Comparison of ENCODE assay signal across 8 cellular contexts in genomic region chr5:126837907-126838539, GRCh38.
DNase-seq lines count a peak whose midpoint lies in the region; ATAC-seq, FAIRE-seq and TF ChIP-seq lines count a peak whose summit lies in the region.
"Had no signal": no experiment of that assay in that cellular context is flagged by ENCODE, and none has a peak within 500 bp of the region (broad histone marks: within the 10 kb centered on the region; RNA-seq: fewer than 3 reads in every experiment).

No MANE protein-coding gene starts in this region.

- intact Hi-C loops in right cardiac atrium (cut with DNase I) (loop anchor here in 2 of 4 donors (5.0 to 10.0 kb wide), 2 partner anchors 477 to 604 kb away; no protein-coding TSS in a partner anchor), testis (cut with DNase I; ENCODE audit: low total_unique reads) (no loop called here)

- WGBS in right cardiac atrium: 63% methylated on average over 7 of the region's 7 CpGs
- 64 to 70% methylated on average over 7 of the region's 7 CpGs for WGBS in testis, 2 donors

- H3K27ac ChIP-seq in right cardiac atrium (ENCODE audit: low read length) (no peak overlapping the region), testis (no peak overlapping the region)

- FAIRE-seq in H54 (lab: Jason Lieb, UNC): peak; percentile 62

- DNase-seq in H54 (ENCODE audit: insufficient read length, low spot score) (no peak), astrocyte of the cerebellum (ENCODE audit: low read depth) (no peak), right cardiac atrium (no peak), testis (no peak), kidney glomerular epithelial cell (lab: John Stamatoyannopoulos, UW) (no peak), HEK293T (ENCODE audit: extremely low spot score) (no peak), NCI-H2029 treated with DMSO at 0.1 percent for 48 hours (lab: John Stamatoyannopoulos, UW) (no peak)
- DNase-seq: Kasumi-1 had no signal

- CTCF ChIA-PET in HEK293T (lab: Yijun Ruan, JAX): no interaction called here

- TF ChIP-seq CTCF in astrocyte of the cerebellum (IDR thresholded peaks at IDR 0.05; ENCODE audit: low read depth, low read length, missing control alignments): peak; percentile 49
- TF ChIP-seq CTCF in testis (IDR thresholded peaks at IDR 0.05): peak; percentile 19 to 27 (median 26)

- POLR2A ChIA-PET in HEK293T (lab: Yijun Ruan, JAX): no interaction called here

- TF ChIP-seq POLR2A in H54 (IDR thresholded peaks at IDR 0.05; ENCODE audit: low read depth, low read length): no peak
- TF ChIP-seq POLR2A in testis (IDR thresholded peaks at IDR 0.05): no peak

- in situ Hi-C loops in astrocyte of the cerebellum (cut with HindIII; ENCODE audit: low sequenced_read_pairs): no loop called here

- H3K27me3 ChIP-seq in right cardiac atrium (ENCODE audit: control insufficient read depth, insufficient read depth): no peaks in the 10 kb centered on the region
- no peaks in the 10 kb centered on the region for H3K27me3 ChIP-seq in testis

- H3K4me3 ChIP-seq in astrocyte of the cerebellum (ENCODE audit: low read depth, low read length): no peak overlapping the region
- no peak overlapping the region for H3K4me3 ChIP-seq in right cardiac atrium (ENCODE audit: low read length)
- H3K4me3 ChIP-seq in testis: no peak overlapping the region

- H3K9me3 ChIP-seq in right cardiac atrium (ENCODE audit: control insufficient read depth, low read length): no peaks in the 10 kb centered on the region
- H3K9me3 ChIP-seq in testis: no peaks in the 10 kb centered on the region

- H3K4me1 ChIP-seq in right cardiac atrium (ENCODE audit: control insufficient read depth, insufficient read depth, low read length) (no peaks in the 10 kb centered on the region), testis (no peaks in the 10 kb centered on the region)

- H3K36me3 ChIP-seq in testis (ENCODE audit: low read depth, missing control alignments): no peaks in the 10 kb centered on the region

- ATAC-seq in right cardiac atrium: peak; percentile 50 to 71

TF ChIP-seq in HEK293T, 16 proteins besides CTCF, POLR2A, EP300 and RAD21:
- TF ChIP-seq BHLHE40 (IDR thresholded peaks at IDR 0.05; ENCODE audit: borderline replicate concordance) (no peak), SP1 (IDR thresholded peaks at IDR 0.05) (no peak), NFRKB (IDR thresholded peaks at IDR 0.05) (no peak), LEF1 (IDR thresholded peaks at IDR 0.05; ENCODE audit: borderline replicate concordance) (no peak), FOXA1 (IDR thresholded peaks at IDR 0.05) (no peak), TARDBP (IDR thresholded peaks at IDR 0.05) (no peak), ZNF384 (IDR thresholded peaks at IDR 0.05) (no peak), FOXM1 (IDR thresholded peaks at IDR 0.05; ENCODE audit: borderline replicate concordance) (no peak), HDGF (IDR thresholded peaks at IDR 0.05; ENCODE audit: borderline replicate concordance) (no peak), FOXK2 (IDR thresholded peaks at IDR 0.05) (no peak), L3MBTL2 (conservative IDR thresholded peaks at IDR 0.05) (no peak), ARNT (IDR thresholded peaks at IDR 0.05) (no peak), CTBP1 (IDR thresholded peaks at IDR 0.05; ENCODE audit: borderline replicate concordance) (no peak), ELF4 (IDR thresholded peaks at IDR 0.05) (no peak), SUZ12 (IDR thresholded peaks at IDR 0.05) (no peak)
- TF ChIP-seq, protein P1, sequence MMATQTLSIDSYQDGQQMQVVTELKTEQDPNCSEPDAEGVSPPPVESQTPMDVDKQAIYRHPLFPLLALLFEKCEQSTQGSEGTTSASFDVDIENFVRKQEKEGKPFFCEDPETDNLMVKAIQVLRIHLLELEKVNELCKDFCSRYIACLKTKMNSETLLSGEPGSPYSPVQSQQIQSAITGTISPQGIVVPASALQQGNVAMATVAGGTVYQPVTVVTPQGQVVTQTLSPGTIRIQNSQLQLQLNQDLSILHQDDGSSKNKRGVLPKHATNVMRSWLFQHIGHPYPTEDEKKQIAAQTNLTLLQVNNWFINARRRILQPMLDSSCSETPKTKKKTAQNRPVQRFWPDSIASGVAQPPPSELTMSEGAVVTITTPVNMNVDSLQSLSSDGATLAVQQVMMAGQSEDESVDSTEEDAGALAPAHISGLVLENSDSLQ (IDR thresholded peaks at IDR 0.05): no peak
